1 cellular context compared by ENCODE assay signal in genomic region chr1:206658264-206658980, GRCh38.
TF ChIP-seq lines count a peak whose summit lies in the region.

No MANE protein-coding gene starts in this region.

TF ChIP-seq in HCT116, 20 proteins besides CTCF, POLR2A, EP300 and RAD21 (continued from another document):
- no peak for TF ChIP-seq ZBTB33 (IDR thresholded peaks at IDR 0.05; ENCODE audit: extremely low read depth, insufficient replicate concordance, low read length)
